Comparison of ENCODE assay signal across 8 cellular contexts in the genomic region with DNA sequence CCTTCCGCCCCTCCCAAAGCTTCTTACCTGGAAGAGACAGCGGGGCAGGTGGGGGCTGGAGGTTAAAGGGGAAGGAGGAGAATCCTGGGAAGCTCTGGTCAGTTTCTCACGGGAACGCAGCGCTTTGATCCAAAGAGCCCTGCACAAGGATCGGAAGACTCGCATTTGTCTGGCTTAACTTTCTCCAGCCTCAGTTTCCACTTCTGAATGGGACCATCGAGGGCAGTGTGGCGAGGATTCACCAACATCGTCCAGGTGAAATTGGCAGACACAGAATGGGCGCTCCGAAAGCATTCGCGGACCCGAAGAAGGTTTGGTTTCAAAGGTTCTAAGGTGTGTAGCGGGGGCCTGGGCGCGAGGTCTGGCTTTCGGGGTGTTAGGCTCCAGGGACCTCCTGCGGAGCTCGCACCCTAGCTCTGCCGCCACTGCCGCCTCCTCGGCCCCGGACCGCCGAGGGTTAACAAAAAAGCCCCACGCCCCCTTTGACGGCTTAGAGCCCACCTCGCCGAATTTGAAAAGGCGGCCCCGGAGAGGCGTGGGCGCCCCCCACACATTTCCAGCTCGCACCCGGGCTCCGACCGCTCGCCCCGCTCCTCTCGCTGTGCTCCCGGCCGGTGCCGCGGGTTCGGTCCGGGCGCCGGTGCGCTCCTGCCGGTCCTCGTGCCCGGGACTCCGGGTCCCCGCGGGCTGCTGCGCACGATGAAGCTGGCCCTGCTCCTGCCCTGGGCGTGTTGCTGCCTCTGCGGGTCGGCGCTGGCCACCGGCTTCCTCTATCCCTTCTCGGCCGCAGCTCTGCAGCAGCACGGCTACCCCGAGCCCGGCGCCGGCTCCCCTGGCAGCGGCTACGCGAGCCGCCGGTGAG. TPM values are rescaled to one million over a fixed set of nuclear protein-coding genes. Genes with fewer than 3 reads are reported as not detected.
A peak's percentile ranks its signal among the peaks of the same experiment; 100 is the strongest.
DNase-seq lines count a peak whose midpoint lies in the region; ATAC-seq and TF ChIP-seq lines count a peak whose summit lies in the region.

A gene (plus strand): TSS at position 542 of the 862 bp plus-strand sequence. CDS start 158 bp downstream, at position 700.

- H3K4me1 Mint-ChIP-seq in endothelial cell (ENCODE audit: unreplicated experiment) = peaks cover 3% of the 10 kb centered on the region
- peaks cover 5% of the 10 kb centered on the region for H3K4me1 Mint-ChIP-seq in type B pancreatic cell (ENCODE audit: unreplicated experiment)

- H3K9me3 ChIP-seq in Peyer's patch (no peaks in the 10 kb centered on the region), mucosa of stomach (ENCODE audit: control insufficient read depth, low read length) (no peaks in the 10 kb centered on the region), Karpas-422 (ENCODE audit: low read length) (no peaks in the 10 kb centered on the region)

- no peak within 1 kb of the TSS for H2AFZ ChIP-seq in Karpas-422 (ENCODE audit: low read length)

- H4K20me1 ChIP-seq in Karpas-422 (ENCODE audit: insufficient read depth, low read depth, low read length) = no peaks in the 10 kb centered on the region

- H3K4me2 ChIP-seq in Karpas-422 (ENCODE audit: low read depth, low read length, poor library complexity, severe bottlenecking) = no peak within 1 kb of the TSS

- H3K27ac Mint-ChIP-seq in endothelial cell (ENCODE audit: unreplicated experiment) (no peak within 1 kb of the TSS), type B pancreatic cell (no peak within 1 kb of the TSS)

- H3K36me3 Mint-ChIP-seq in endothelial cell (ENCODE audit: low read depth, unreplicated experiment) (no peaks in the 10 kb centered on the region), type B pancreatic cell (peaks cover 8% of the 10 kb centered on the region)

- no peaks in the 10 kb centered on the region for H3K9me3 Mint-ChIP-seq in endothelial cell (ENCODE audit: unreplicated experiment)
- H3K9me3 Mint-ChIP-seq in type B pancreatic cell = no peaks in the 10 kb centered on the region

- H3K4me1 ChIP-seq in Peyer's patch (peaks cover 0 to 19% (median 8%) of the 10 kb centered on the region in 4 donors), mucosa of stomach (ENCODE audit: control insufficient read depth, insufficient read depth, low read length) (peaks cover 10% of the 10 kb centered on the region), Karpas-422 (ENCODE audit: low read length) (peaks cover 3% of the 10 kb centered on the region; the same call in 1 of the 2 replicates)

- TF ChIP-seq POLR2A in Peyer's patch (IDR thresholded peaks at IDR 0.05) = no peak

- no peak for TF ChIP-seq CTCF in GM13977 (IDR thresholded peaks at IDR 0.05; ENCODE audit: extremely low read depth, insufficient read depth, missing control alignments)
- no peak for TF ChIP-seq CTCF in Peyer's patch (IDR thresholded peaks at IDR 0.05)
- no peak for TF ChIP-seq CTCF in endothelial cell (IDR thresholded peaks at IDR 0.05; ENCODE audit: unreplicated experiment)
- TF ChIP-seq CTCF in type B pancreatic cell (conservative IDR thresholded peaks at IDR 0.05) = no peak

- H3K27me3 ChIP-seq in Peyer's patch (peaks cover 0 to 18% of the 10 kb centered on the region in 2 donors), mucosa of stomach (ENCODE audit: control insufficient read depth, insufficient read depth, low read length) (peaks cover 23% of the 10 kb centered on the region), Karpas-422 (ENCODE audit: low read length) (no peaks in the 10 kb centered on the region)

- no peaks in the 10 kb centered on the region for H3K9me2 ChIP-seq in Karpas-422 (replicated peaks; ENCODE audit: insufficient read depth, low read length)

- no peaks in the 10 kb centered on the region for H3K79me2 ChIP-seq in Karpas-422 (ENCODE audit: low read length)

- no peaks in the 10 kb centered on the region for H3K36me3 ChIP-seq in Peyer's patch
- H3K36me3 ChIP-seq in mucosa of stomach (ENCODE audit: control insufficient read depth, insufficient read depth, low read length) = no peaks in the 10 kb centered on the region
- H3K36me3 ChIP-seq in Karpas-422 (ENCODE audit: insufficient read depth, low read length) = no peaks in the 10 kb centered on the region

- ATAC-seq in GM18517 (IDR thresholded peaks at IDR 0.05; ENCODE audit: unreplicated experiment) = no peak

- peak; percentile 58 for DNase-seq in GM13977 (ENCODE audit: low spot score)
- peak in 1 of 3 donors; percentile 55 for DNase-seq in Peyer's patch
- peak; percentile 65 for DNase-seq in endothelial cell (ENCODE audit: low spot score)
- DNase-seq in type B pancreatic cell (ENCODE audit: extremely low spot score, unreplicated experiment) = peak; percentile 75
- no peak for DNase-seq in Karpas-422
- no peak for DNase-seq in NCI-H128 (lab: John Stamatoyannopoulos, UW; ENCODE audit: unreplicated experiment)

- H3K9ac ChIP-seq in mucosa of stomach (ENCODE audit: low read length) (peak within 1 kb of the TSS; percentile 43), Karpas-422 (ENCODE audit: low read length) (no peak within 1 kb of the TSS)

- H3K4me3 Mint-ChIP-seq in endothelial cell (ENCODE audit: unreplicated experiment) = peak within 1 kb of the TSS; percentile 82
- H3K4me3 Mint-ChIP-seq in type B pancreatic cell = peak within 1 kb of the TSS; percentile 83

- no peak within 1 kb of the TSS for H3K27ac ChIP-seq in Peyer's patch
- no peak within 1 kb of the TSS for H3K27ac ChIP-seq in Karpas-422 (ENCODE audit: low read length)

- H3K4me3 ChIP-seq in Peyer's patch = peak within 1 kb of the TSS; percentile 14 to 56 (median 52)
- no peak within 1 kb of the TSS for H3K4me3 ChIP-seq in mucosa of stomach (ENCODE audit: low read length)
- H3K4me3 ChIP-seq in Karpas-422 (ENCODE audit: low read length) = no peak within 1 kb of the TSS

- peaks cover 2% of the 10 kb centered on the region for H3K27me3 Mint-ChIP-seq in endothelial cell (ENCODE audit: unreplicated experiment)
- H3K27me3 Mint-ChIP-seq in type B pancreatic cell = peaks cover 3% of the 10 kb centered on the region

- in situ Hi-C loops in GM13977 (cut with MboI; ENCODE audit: low pct_unique_long_range_greater_than_20kb, low sequenced_read_pairs, unreplicated experiment) = no loop called here

RNA-seq across cellular contexts. Expression of the gene that starts here (rescaled TPM):
- total RNA-seq in Peyer's patch (not detected), endothelial cell (ENCODE audit: unreplicated experiment) (6.1 TPM), type B pancreatic cell (ENCODE audit: low replicate concordance) (10.6 and 47.9 TPM in 2 replicates)
- not detected in 2 replicates for total RNA-seq in Karpas-422 (2014; rRNA removed; shearing (Covaris generic); ENCODE audit: low replicate concordance)

Comparison
In these comparisons a context has a peak if more than half of its experiments do, and no peak if none do; other contexts are left out.
1. DNase-seq: peak in GM13977 (single experiment), endothelial cell (single experiment) and type B pancreatic cell (single experiment); none in Karpas-422 (single experiment) and NCI-H128 (single experiment).
2. H3K4me3 ChIP-seq: peak in Peyer's patch (4 of 4); none in mucosa of stomach (single experiment) and Karpas-422 (single experiment).